Comparison of ENCODE assay signal across 1 cellular context in the genomic region with DNA sequence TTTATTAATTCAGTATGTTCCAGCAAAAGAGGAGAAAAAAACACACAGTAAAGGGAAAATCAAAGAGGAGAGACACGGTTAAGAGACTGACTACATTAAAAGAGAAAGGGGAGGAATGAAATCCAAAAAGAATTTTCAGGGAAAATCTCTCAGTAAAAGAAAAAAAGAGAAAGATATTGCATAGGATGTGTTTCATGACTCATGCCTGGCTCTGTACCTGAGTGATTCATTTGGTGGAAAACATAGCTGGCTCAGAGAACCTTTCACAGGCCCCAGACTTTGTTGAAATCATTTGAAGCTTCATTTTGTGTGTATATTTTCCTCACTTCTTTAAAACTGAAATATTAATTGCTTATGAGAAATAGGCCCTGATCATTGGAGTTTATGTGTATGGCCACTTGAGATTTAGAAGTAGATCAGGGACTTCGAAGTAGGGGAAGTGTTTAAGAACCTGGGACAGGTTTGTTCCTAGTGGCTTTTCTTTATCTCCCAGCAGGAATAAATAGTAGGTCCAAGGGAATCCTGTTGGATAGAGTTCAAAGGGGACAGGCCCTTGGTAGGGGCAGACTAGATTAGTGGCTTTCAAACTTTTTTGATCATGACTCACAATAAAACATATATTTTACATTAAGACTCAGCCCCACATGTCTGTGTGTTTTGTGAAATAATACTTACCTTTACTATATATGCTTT.
TF ChIP-seq lines count a peak whose summit lies in the region.

No MANE protein-coding gene starts in this region.

TF ChIP-seq in WTC11, 78 proteins besides CTCF, POLR2A, EP300 and RAD21 (continued from another document):
- TF ChIP-seq, protein P1, sequence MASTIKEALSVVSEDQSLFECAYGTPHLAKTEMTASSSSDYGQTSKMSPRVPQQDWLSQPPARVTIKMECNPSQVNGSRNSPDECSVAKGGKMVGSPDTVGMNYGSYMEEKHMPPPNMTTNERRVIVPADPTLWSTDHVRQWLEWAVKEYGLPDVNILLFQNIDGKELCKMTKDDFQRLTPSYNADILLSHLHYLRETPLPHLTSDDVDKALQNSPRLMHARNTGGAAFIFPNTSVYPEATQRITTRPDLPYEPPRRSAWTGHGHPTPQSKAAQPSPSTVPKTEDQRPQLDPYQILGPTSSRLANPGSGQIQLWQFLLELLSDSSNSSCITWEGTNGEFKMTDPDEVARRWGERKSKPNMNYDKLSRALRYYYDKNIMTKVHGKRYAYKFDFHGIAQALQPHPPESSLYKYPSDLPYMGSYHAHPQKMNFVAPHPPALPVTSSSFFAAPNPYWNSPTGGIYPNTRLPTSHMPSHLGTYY (CRISPR knock-in tag; IDR thresholded peaks at IDR 0.05): no peak
- no peak for TF ChIP-seq NR1H2 (CRISPR knock-in tag; IDR thresholded peaks at IDR 0.05)
- TF ChIP-seq ZNF232 (CRISPR knock-in tag; IDR thresholded peaks at IDR 0.05): no peak
- no peak for TF ChIP-seq KAT7 (CRISPR knock-in tag; IDR thresholded peaks at IDR 0.05; ENCODE audit: borderline replicate concordance)
- no peak for TF ChIP-seq TEAD1 (CRISPR knock-in tag; IDR thresholded peaks at IDR 0.05)
TF ChIP-seq in WTC11: peak in this region for 0.
